In the genomic region with DNA sequence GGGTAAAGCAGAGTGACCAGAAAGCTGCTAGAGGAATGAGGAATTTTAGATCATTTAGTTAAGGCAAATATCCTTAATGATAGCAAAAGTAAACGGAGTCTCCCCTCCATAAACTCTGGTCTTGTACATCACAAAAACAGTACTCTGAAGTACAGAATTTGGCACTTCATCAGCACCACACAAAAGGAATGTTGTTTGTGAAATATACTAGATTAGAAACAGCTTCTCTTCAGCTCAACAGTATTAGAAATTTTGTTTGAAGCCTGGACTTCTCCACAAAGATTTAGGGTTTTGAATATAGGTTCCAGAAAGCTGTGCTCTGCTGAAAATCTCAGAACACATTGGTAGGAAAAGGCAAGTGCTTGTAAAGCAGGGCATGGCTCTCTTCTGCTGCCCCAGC, we compare ENCODE assay signal across 1 cellular context.
TF ChIP-seq lines count a peak whose summit lies in the region.

No MANE protein-coding gene starts in this region.

TF ChIP-seq in IMR-90, 13 proteins besides CTCF, POLR2A, EP300 and RAD21 (continued from another document):
- TF ChIP-seq, protein P1, sequence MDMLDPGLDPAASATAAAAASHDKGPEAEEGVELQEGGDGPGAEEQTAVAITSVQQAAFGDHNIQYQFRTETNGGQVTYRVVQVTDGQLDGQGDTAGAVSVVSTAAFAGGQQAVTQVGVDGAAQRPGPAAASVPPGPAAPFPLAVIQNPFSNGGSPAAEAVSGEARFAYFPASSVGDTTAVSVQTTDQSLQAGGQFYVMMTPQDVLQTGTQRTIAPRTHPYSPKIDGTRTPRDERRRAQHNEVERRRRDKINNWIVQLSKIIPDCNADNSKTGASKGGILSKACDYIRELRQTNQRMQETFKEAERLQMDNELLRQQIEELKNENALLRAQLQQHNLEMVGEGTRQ (IDR thresholded peaks at IDR 0.05; ENCODE audit: low read depth, low read length) = no peak
- TF ChIP-seq RCOR1 (IDR thresholded peaks at IDR 0.05; ENCODE audit: insufficient replicate concordance, low read length) (no peak), FOS (IDR thresholded peaks at IDR 0.05; ENCODE audit: low read depth, low read length) (no peak), RFX5 (IDR thresholded peaks at IDR 0.05; ENCODE audit: low read depth, low read length) (no peak)
- TF ChIP-seq, protein P2, sequence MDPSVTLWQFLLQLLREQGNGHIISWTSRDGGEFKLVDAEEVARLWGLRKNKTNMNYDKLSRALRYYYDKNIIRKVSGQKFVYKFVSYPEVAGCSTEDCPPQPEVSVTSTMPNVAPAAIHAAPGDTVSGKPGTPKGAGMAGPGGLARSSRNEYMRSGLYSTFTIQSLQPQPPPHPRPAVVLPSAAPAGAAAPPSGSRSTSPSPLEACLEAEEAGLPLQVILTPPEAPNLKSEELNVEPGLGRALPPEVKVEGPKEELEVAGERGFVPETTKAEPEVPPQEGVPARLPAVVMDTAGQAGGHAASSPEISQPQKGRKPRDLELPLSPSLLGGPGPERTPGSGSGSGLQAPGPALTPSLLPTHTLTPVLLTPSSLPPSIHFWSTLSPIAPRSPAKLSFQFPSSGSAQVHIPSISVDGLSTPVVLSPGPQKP (IDR thresholded peaks at IDR 0.05; ENCODE audit: borderline replicate concordance, low read depth, low read length) = no peak
